20 cellular contexts compared by ENCODE assay signal in genomic region chr14:75090353-75090752, GRCh38. TPM values are rescaled to one million over a fixed set of nuclear protein-coding genes. Genes with fewer than 3 reads are reported as not detected.
DNase-seq lines count a peak whose midpoint lies in the region; ATAC-seq, FAIRE-seq and TF ChIP-seq lines count a peak whose summit lies in the region.
"Had no signal": no experiment of that assay in that cellular context is flagged by ENCODE, and none has a peak within 500 bp of the region (broad histone marks: within the 10 kb centered on the region; RNA-seq: fewer than 3 reads in every experiment).

No MANE protein-coding gene starts in this region.

- no peaks in the 10 kb centered on the region for H3K9me3 Mint-ChIP-seq in effector memory CD8-positive, alpha-beta T cell
- H3K9me3 Mint-ChIP-seq: CD14-positive monocyte; CD8-positive, alpha-beta T cell had no signal

- TF ChIP-seq CTCF in choroid plexus epithelial cell (conservative IDR thresholded peaks at IDR 0.05; ENCODE audit: low read depth, low read length) (no peak), omental fat pad (IDR thresholded peaks at IDR 0.05) (no peak)

- H3K4me3 ChIP-seq in choroid plexus epithelial cell (ENCODE audit: low read depth, low read length): no peak overlapping the region

- DNase-seq in EL (peak; percentile 22), HS-5 (ENCODE audit: low read depth) (peak; percentile 23), choroid plexus epithelial cell (ENCODE audit: low read depth) (peak; percentile 6), iris pigment epithelial cell (ENCODE audit: low read depth) (peak; percentile 25), frontal cortex (ENCODE audit: low spot score in 2 of 2) (no peak), omental fat pad (ENCODE audit: low spot score) (no peak)
- DNase-seq in activated naive CD4-positive, alpha-beta T cell treated with Interleukin-2 at 50 U/mL for 16 hours: no peak
- DNase-seq in effector memory CD8-positive, alpha-beta T cell: no peak
- DNase-seq: ACHN; CD8-positive, alpha-beta T cell; COR-L47; DMS153; DMS79 treated with DMSO at 0.1 percent for 48 hours; GF-D8 had no signal

- H3K4me1 Mint-ChIP-seq in effector memory CD8-positive, alpha-beta T cell (ENCODE audit: low read depth in 2 of 2): no peaks in the 10 kb centered on the region
- H3K4me1 Mint-ChIP-seq: CD14-positive monocyte had no signal

- ATAC-seq in omental fat pad (ENCODE audit: low FRiP score): no peak
- ATAC-seq in effector memory CD8-positive, alpha-beta T cell (replicated peaks): no peak
- ATAC-seq: CD8-positive, alpha-beta T cell; HepG2 had no signal

- no peak for FAIRE-seq in frontal cortex (lab: Jason Lieb, UNC)
- FAIRE-seq: D721Med, GM18507, H54, HepG2 had no signal

- H3K27me3 Mint-ChIP-seq in effector memory CD8-positive, alpha-beta T cell: no peaks in the 10 kb centered on the region

- peaks cover 85% of the 10 kb centered on the region for H3K36me3 Mint-ChIP-seq in effector memory CD8-positive, alpha-beta T cell (ENCODE audit: insufficient read depth)

- no peak overlapping the region for H3K4me3 Mint-ChIP-seq in effector memory CD8-positive, alpha-beta T cell
- H3K4me3 Mint-ChIP-seq: CD14-positive monocyte; CD8-positive, alpha-beta T cell had no signal

- peak overlapping the region in 1 of 2 donors; percentile 55 for H3K27ac Mint-ChIP-seq in effector memory CD8-positive, alpha-beta T cell
- H3K27ac Mint-ChIP-seq: CD8-positive, alpha-beta T cell had no signal

RNA-seq across cellular contexts. Expression of gene ZC2HC1C, which starts 20.9 kb away (rescaled TPM):
- total RNA-seq in frontal cortex (2.4 TPM), omental fat pad (1 to 10 TPM in 3 of 4 donors, under 1 TPM in 1; 0.48 to 5.6 (median 1.5) TPM)
- total RNA-seq: CD8-positive, alpha-beta T cell; HT1080 had no signal

RNA-seq across cellular contexts. Expression of gene ACYP1, which starts 26.5 kb away (rescaled TPM):
- 17.9 TPM for total RNA-seq in frontal cortex
- total RNA-seq in omental fat pad: 10 to 100 TPM; 10.7 to 17.0 (median 13.2) TPM

RNA-seq across cellular contexts. Expression of gene NEK9, which starts 36.5 kb away (rescaled TPM):
- total RNA-seq in frontal cortex (20.0 TPM), omental fat pad (10 to 100 TPM; 40.1 to 68.3 (median 54.8) TPM)

RNA-seq across cellular contexts. Expression of gene MLH3, which starts 39.1 kb away (rescaled TPM):
- total RNA-seq in frontal cortex (79.1 TPM), omental fat pad (10 to 100 TPM; 20.4 to 47.1 (median 24.4) TPM)

Comparison
In these comparisons a context has a peak if more than half of its experiments do, and no peak if none do; other contexts are left out.
1. DNase-seq: peak in EL (single experiment), HS-5 (single experiment), choroid plexus epithelial cell (single experiment) and iris pigment epithelial cell (single experiment); none in frontal cortex (0 of 2), activated naive CD4-positive, alpha-beta T cell treated with Interleukin-2 at 50 U/mL for 16 hours (single experiment), omental fat pad (single experiment) and effector memory CD8-positive, alpha-beta T cell (0 of 3).